24 cellular contexts compared by ENCODE assay signal in the genomic region with DNA sequence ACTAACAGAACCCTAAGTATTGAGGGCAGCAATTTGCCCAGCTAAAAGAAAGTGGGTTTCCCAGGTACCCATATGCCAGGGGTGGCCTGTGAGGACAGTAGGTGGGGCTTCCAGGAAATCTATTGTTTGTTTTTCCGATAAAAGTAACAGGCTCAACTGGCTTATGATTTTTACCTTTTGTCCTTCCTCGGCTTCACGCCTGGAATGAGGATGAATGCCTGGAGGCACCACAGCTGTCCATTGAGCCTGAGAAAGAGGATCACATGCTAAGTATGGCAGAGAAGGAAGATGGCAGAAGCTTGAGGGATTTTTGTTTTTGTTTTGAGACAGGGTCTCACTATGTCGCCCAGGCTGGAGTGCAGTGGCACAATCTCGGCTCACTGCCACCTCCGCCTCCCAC.
"Had no signal": no experiment of that assay in that cellular context is flagged by ENCODE, and none has a peak within 500 bp of the region (broad histone marks: within the 10 kb centered on the region; RNA-seq: fewer than 3 reads in every experiment).

No MANE protein-coding gene starts in this region.

- H3K27ac ChIP-seq: neural progenitor cell, ovary, parathyroid adenoma, psoas muscle, right lobe of liver, sigmoid colon, stomach, thoracic aorta, thyroid gland, tibial nerve, upper lobe of right lung, uterus had no signal

- H3K4me3 ChIP-seq: neural progenitor cell, ovary, psoas muscle, right lobe of liver, sigmoid colon, stomach, thoracic aorta, thyroid gland, tibial nerve, upper lobe of right lung, uterus had no signal

- H3K27me3 ChIP-seq: neural progenitor cell, ovary, right lobe of liver, sigmoid colon, stomach, thyroid gland, tibial nerve, upper lobe of right lung, uterus had no signal

- H3K9me3 ChIP-seq: ovary, psoas muscle, right lobe of liver, sigmoid colon, stomach, thoracic aorta, thyroid gland, tibial nerve, upper lobe of right lung, uterus had no signal

- ATAC-seq: natural killer cell; right cardiac atrium; right lobe of liver; stimulated activated effector memory CD8-positive, alpha-beta T cell treated with anti-CD3 and anti-CD28 coated beads, Interleukin-12 subunit alpha, Interleukin-12 subunit beta, amount 100 ng/mL, for 72 hours; stimulated activated naive B cell treated with anti-CD40 and anti-IgM and Interleukin-4, amounts not matched to agents 10 μg/mL and 1 μg/mL and 100 μg/mL, for 72 hours; upper lobe of right lung had no signal

- H3K36me3 ChIP-seq: neural progenitor cell, ovary, right lobe of liver, sigmoid colon, stomach, thoracic aorta, thyroid gland, tibial nerve, upper lobe of right lung, uterus had no signal

- DNase-seq: natural killer cell; occipital lobe; ovary; posterior cingulate gyrus; psoas muscle; right cardiac atrium; right lobe of liver; sigmoid colon; small intestine; stimulated activated CD4-positive, alpha-beta T cell treated with anti-CD3 and anti-CD28 coated beads, Interleukin-15, amount 100 ng/mL, for 24 hours; stimulated activated CD4-positive, alpha-beta T cell treated with anti-CD3 and anti-CD28 coated beads, Interleukin-2, amount 100 ng/mL, for 24 hours; stimulated activated CD4-positive, alpha-beta T cell treated with anti-CD3 and anti-CD28 coated beads, Interleukin-2, amount 100 ng/mL, for 48 hours; stimulated activated CD4-positive, alpha-beta T cell treated with anti-CD3 and anti-CD28 coated beads, Interleukin-4, amount 100 ng/mL, for 24 hours; stimulated activated naive B cell treated with anti-CD40 and anti-IgM and Interleukin-4, amounts not matched to agents 10 μg/mL and 1 μg/mL and 100 μg/mL, for 72 hours; stimulated activated naive CD4-positive, alpha-beta T cell treated with Interleukin-2 at 50 U/mL for 16 hours; stomach; thyroid gland; upper lobe of right lung; uterus had no signal

- H3K4me1 ChIP-seq: neural progenitor cell, parathyroid adenoma, psoas muscle, right lobe of liver, sigmoid colon, stomach, thyroid gland, tibial nerve, upper lobe of right lung, uterus had no signal
